In genomic region chr17:29546085-29546484, GRCh38 we compare ENCODE assay signal across 3 cellular contexts.
TF ChIP-seq lines count a peak whose summit lies in the region.

No MANE protein-coding gene starts in this region.

TF ChIP-seq in A549, 52 proteins besides CTCF, POLR2A, EP300 and RAD21:
- no peak for TF ChIP-seq ZC3H11A (IDR thresholded peaks at IDR 0.05)
- TF ChIP-seq POLR2AphosphoS2 (conservative IDR thresholded peaks at IDR 0.05; ENCODE audit: low read length), result no peak
- no peak for TF ChIP-seq HOXA7 (CRISPR knock-in tag; IDR thresholded peaks at IDR 0.05)
- peak; percentile 97 for TF ChIP-seq MAFK (IDR thresholded peaks at IDR 0.05; ENCODE audit: partially characterized antibody)
- no peak for TF ChIP-seq HOXB5 (CRISPR knock-in tag; IDR thresholded peaks at IDR 0.05)
- peak; percentile 79 for TF ChIP-seq NFE2L2 (conservative IDR thresholded peaks at IDR 0.05; ENCODE audit: low read length)
- TF ChIP-seq CBX2 (IDR thresholded peaks at IDR 0.05; ENCODE audit: borderline replicate concordance, low read depth), result no peak
- TF ChIP-seq KDM5A (IDR thresholded peaks at IDR 0.05), result no peak
- TF ChIP-seq BCL3 (IDR thresholded peaks at IDR 0.05), result no peak

TF ChIP-seq in HepG2, 621 proteins besides CTCF, POLR2A, EP300 and RAD21:
- TF ChIP-seq NR2C2 (CRISPR knock-in tag; IDR thresholded peaks at IDR 0.05; ENCODE audit: borderline replicate concordance), result no peak
- TF ChIP-seq PLSCR1 (CRISPR knock-in tag; IDR thresholded peaks at IDR 0.05; ENCODE audit: borderline replicate concordance), result no peak
- no peak for TF ChIP-seq ESRRA (CRISPR knock-in tag; IDR thresholded peaks at IDR 0.05; ENCODE audit: low read depth)
- no peak for TF ChIP-seq ZNF589 (CRISPR knock-in tag; conservative IDR thresholded peaks at IDR 0.05)
- TF ChIP-seq SIN3B (IDR thresholded peaks at IDR 0.05; ENCODE audit: low read length), result no peak
- TF ChIP-seq KAT8 (CRISPR knock-in tag; IDR thresholded peaks at IDR 0.05), result no peak
- TF ChIP-seq ZNF691 (CRISPR knock-in tag; IDR thresholded peaks at IDR 0.05; ENCODE audit: borderline replicate concordance, low read depth), result no peak
- TF ChIP-seq ZMAT3 (CRISPR knock-in tag; conservative IDR thresholded peaks at IDR 0.05), result no peak
- peak; percentile 80 for TF ChIP-seq NFE2L2 (IDR thresholded peaks at IDR 0.05; ENCODE audit: low read length)
- no peak for TF ChIP-seq ZMYM3 (CRISPR knock-in tag; IDR thresholded peaks at IDR 0.05)
- no peak for TF ChIP-seq ZBTB3 (CRISPR knock-in tag; IDR thresholded peaks at IDR 0.05; ENCODE audit: borderline replicate concordance, low read depth)
- peak; percentile 46; the same call in 1 of the 2 replicates for TF ChIP-seq MAFF (IDR thresholded peaks at IDR 0.05; ENCODE audit: low read depth, low read length)
- no peak for TF ChIP-seq ATF3 (CRISPR knock-in tag; IDR thresholded peaks at IDR 0.05)
- TF ChIP-seq MAFK (conservative IDR thresholded peaks at IDR 0.05 in 1 of 2, IDR thresholded peaks at IDR 0.05 in 1 of 2; ENCODE audit: low read length in 2 of 2), result peak; percentile 65 to 70
- TF ChIP-seq NFRKB (IDR thresholded peaks at IDR 0.05), result no peak
- TF ChIP-seq RFX1 (IDR thresholded peaks at IDR 0.05), result 0 out of 2 replicates have a peak, but pooled peaks have one; percentile 17
- no peak for TF ChIP-seq SP140L (CRISPR knock-in tag; IDR thresholded peaks at IDR 0.05; ENCODE audit: borderline replicate concordance)
- TF ChIP-seq ZNF616 (CRISPR knock-in tag; IDR thresholded peaks at IDR 0.05; ENCODE audit: low read depth), result no peak
- TF ChIP-seq GTF2F1 (IDR thresholded peaks at IDR 0.05; ENCODE audit: low read length), result no peak
- TF ChIP-seq RXRB (CRISPR knock-in tag; IDR thresholded peaks at IDR 0.05; ENCODE audit: borderline replicate concordance), result no peak

TF ChIP-seq in GM23338, 12 proteins besides CTCF, POLR2A, EP300 and RAD21:
- TF ChIP-seq ZNF462 (CRISPR knock-in tag; IDR thresholded peaks at IDR 0.05), result no peak
- TF ChIP-seq CREB1 (CRISPR knock-in tag; IDR thresholded peaks at IDR 0.05; ENCODE audit: low read depth), result no peak
- TF ChIP-seq EZH2 (IDR thresholded peaks at IDR 0.05; ENCODE audit: low read depth, unreplicated experiment), result no peak
- TF ChIP-seq ZNF331 (CRISPR knock-in tag; IDR thresholded peaks at IDR 0.05; ENCODE audit: low read depth), result no peak
- no peak for TF ChIP-seq NANOG (IDR thresholded peaks at IDR 0.05; ENCODE audit: borderline replicate concordance)
- no peak for TF ChIP-seq ZNF114 (CRISPR knock-in tag; IDR thresholded peaks at IDR 0.05)
- no peak for TF ChIP-seq ETS1 (IDR thresholded peaks at IDR 0.05)
TF ChIP-seq in GM23338: peak in this region for 0.
